In the genomic region with DNA sequence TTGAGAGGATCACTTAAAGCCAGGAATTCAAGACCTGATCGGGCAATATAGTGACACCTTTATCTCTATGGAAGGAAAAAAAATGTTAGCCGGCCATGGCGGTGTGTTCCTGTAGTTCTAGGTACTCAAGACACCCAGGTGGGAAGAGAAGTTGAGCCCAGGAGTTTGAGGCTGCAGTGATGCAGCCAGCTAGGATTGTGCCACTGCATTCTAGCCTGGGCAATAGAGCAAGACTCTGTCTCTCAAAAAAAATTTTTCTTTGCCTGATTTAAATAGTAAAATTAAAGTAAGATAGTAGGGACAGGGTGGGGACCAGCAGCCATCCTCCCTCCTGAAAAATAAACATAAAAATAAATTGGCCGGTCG, we compare ENCODE assay signal across 2 cellular contexts.
TF ChIP-seq lines count a peak whose summit lies in the region.

No MANE protein-coding gene starts in this region.

TF ChIP-seq in SK-N-SH, 30 proteins besides CTCF, POLR2A, EP300 and RAD21 (continued from another document):
- TF ChIP-seq, protein P1, sequence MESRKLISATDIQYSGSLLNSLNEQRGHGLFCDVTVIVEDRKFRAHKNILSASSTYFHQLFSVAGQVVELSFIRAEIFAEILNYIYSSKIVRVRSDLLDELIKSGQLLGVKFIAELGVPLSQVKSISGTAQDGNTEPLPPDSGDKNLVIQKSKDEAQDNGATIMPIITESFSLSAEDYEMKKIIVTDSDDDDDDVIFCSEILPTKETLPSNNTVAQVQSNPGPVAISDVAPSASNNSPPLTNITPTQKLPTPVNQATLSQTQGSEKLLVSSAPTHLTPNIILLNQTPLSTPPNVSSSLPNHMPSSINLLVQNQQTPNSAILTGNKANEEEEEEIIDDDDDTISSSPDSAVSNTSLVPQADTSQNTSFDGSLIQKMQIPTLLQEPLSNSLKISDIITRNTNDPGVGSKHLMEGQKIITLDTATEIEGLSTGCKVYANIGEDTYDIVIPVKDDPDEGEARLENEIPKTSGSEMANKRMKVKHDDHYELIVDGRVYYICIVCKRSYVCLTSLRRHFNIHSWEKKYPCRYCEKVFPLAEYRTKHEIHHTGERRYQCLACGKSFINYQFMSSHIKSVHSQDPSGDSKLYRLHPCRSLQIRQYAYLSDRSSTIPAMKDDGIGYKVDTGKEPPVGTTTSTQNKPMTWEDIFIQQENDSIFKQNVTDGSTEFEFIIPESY (IDR thresholded peaks at IDR 0.05; ENCODE audit: borderline replicate concordance, low read depth): no peak
TF ChIP-seq in SK-N-SH: peak in this region for 0.

TF ChIP-seq in SK-N-SH treated with all-trans-retinoic acid at 6 μM for 48 hours, 23 proteins besides CTCF, POLR2A, EP300 and RAD21:
- TF ChIP-seq, protein P2, sequence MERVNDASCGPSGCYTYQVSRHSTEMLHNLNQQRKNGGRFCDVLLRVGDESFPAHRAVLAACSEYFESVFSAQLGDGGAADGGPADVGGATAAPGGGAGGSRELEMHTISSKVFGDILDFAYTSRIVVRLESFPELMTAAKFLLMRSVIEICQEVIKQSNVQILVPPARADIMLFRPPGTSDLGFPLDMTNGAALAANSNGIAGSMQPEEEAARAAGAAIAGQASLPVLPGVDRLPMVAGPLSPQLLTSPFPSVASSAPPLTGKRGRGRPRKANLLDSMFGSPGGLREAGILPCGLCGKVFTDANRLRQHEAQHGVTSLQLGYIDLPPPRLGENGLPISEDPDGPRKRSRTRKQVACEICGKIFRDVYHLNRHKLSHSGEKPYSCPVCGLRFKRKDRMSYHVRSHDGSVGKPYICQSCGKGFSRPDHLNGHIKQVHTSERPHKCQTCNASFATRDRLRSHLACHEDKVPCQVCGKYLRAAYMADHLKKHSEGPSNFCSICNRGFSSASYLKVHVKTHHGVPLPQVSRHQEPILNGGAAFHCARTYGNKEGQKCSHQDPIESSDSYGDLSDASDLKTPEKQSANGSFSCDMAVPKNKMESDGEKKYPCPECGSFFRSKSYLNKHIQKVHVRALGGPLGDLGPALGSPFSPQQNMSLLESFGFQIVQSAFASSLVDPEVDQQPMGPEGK (CRISPR knock-in tag; IDR thresholded peaks at IDR 0.05; ENCODE audit: borderline replicate concordance): no peak
- TF ChIP-seq ARNTL (CRISPR knock-in tag; IDR thresholded peaks at IDR 0.05; ENCODE audit: borderline replicate concordance, low read depth) (no peak), CSDC2 (CRISPR knock-in tag; IDR thresholded peaks at IDR 0.05) (no peak), OSR1 (CRISPR knock-in tag; IDR thresholded peaks at IDR 0.05) (no peak), ZNF565 (CRISPR knock-in tag; conservative IDR thresholded peaks at IDR 0.05; ENCODE audit: low read depth) (no peak)
TF ChIP-seq in SK-N-SH treated with all-trans-retinoic acid at 6 μM for 48 hours: peak in this region for 0.
